ENCODE assay signal across 30 cellular contexts in the genomic region with DNA sequence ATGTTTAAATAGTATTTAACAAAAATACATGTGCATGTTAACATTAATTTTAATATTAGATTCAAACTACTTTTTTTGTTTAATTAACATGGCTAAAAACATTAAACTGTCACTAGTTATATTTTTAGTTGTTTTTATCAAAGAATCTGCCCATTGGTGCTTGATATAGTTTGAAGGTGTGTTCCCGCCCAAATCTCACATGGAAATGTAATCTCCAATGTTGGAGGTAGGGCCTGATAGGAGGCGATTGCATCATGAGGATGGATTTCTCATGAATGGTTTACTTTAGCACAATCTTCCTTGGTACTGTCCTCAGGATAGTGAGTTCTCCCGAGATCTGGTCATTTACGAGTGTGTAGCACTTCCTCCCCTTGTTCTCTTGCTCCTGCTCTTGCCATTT.
"Had no signal": no experiment of that assay in that cellular context is flagged by ENCODE, and none has a peak within 500 bp of the region (broad histone marks: within the 10 kb centered on the region; RNA-seq: fewer than 3 reads in every experiment).

No MANE protein-coding gene starts in this region.

- H3K27me3 ChIP-seq: ovary, spleen, suprapubic skin, testis, tibial artery, transverse colon, upper lobe of right lung, uterus had no signal

- DNase-seq: naive B cell; naive thymus-derived CD8-positive, alpha-beta T cell; nephron progenitor cell; occipital lobe; ovary; posterior cingulate gyrus; psoas muscle; right cardiac atrium; spleen; stimulated activated CD4-positive, alpha-beta T cell treated with anti-CD3 and anti-CD28 coated beads, Interleukin-12 subunit alpha, Interleukin-12 subunit beta, amount 100 ng/mL, for 4 hours; stimulated activated CD4-positive, alpha-beta T cell treated with anti-CD3 and anti-CD28 coated beads, Interleukin-1b, Interleukin-23, amount 100 ng/mL, for 48 hours; stimulated activated CD4-positive, alpha-beta T cell treated with anti-CD3 and anti-CD28 coated beads, Interleukin-4, amount 100 ng/mL, for 1 hour; stimulated activated CD4-positive, alpha-beta T cell treated with anti-CD3 and anti-CD28 coated beads, Interleukin-4, amount 100 ng/mL, for 4 hours; stimulated activated CD8-positive, alpha-beta memory T cell treated with anti-CD3 and anti-CD28 coated beads, Interleukin-4, amount 100 ng/mL, for 48 hours; stimulated activated naive CD4-positive, alpha-beta T cell; stimulated activated naive CD8-positive, alpha-beta T cell treated with anti-CD3 and anti-CD28 coated beads, Interleukin-15, amount 100 ng/mL, for 72 hours; stimulated activated naive CD8-positive, alpha-beta T cell treated with anti-CD3 and anti-CD28 coated beads, Interleukin-15, Interleukin-2, amounts not matched to agents 100 U/mL and 50 U/mL, for 24 hours; substantia nigra; testis; tibial artery; transverse colon; upper lobe of right lung; uterus had no signal

- H3K36me3 ChIP-seq: ovary, spleen, suprapubic skin, tibial artery, transverse colon, upper lobe of right lung, uterus had no signal

- H3K27ac ChIP-seq: ovary, parathyroid adenoma, psoas muscle, skin epidermis, spleen, suprapubic skin, testis, tibial artery, transverse colon, upper lobe of right lung, uterus had no signal

- H3K9ac ChIP-seq: parathyroid adenoma had no signal

- H2AFZ ChIP-seq: parathyroid adenoma had no signal

- ATAC-seq: naive thymus-derived CD8-positive, alpha-beta T cell; natural killer cell treated with Interleukin-12 subunit alpha and Interleukin-12 subunit beta and Interleukin-15 and Interleukin-18, amount 100 ng/mL, for 72 hours; psoas muscle; right cardiac atrium; sciatic nerve; stimulated activated memory B cell treated with anti-CD40 and anti-IgM and Interleukin-4, amounts not matched to agents 10 μg/mL and 1 μg/mL and 100 μg/mL, for 72 hours; stimulated activated naive CD8-positive, alpha-beta T cell treated with anti-CD3 and anti-CD28 coated beads, Interleukin-15, amount 100 ng/mL, for 72 hours; stimulated activated naive CD8-positive, alpha-beta T cell treated with anti-CD3 and anti-CD28 coated beads, Interleukin-15, Interleukin-2, amounts not matched to agents 100 U/mL and 50 U/mL, for 24 hours; upper lobe of right lung had no signal

- H3K4me2 ChIP-seq: smooth muscle cell had no signal

- H3K79me2 ChIP-seq: parathyroid adenoma had no signal

- H3K4me1 ChIP-seq: parathyroid adenoma, psoas muscle, spleen, suprapubic skin, testis, tibial artery, transverse colon, upper lobe of right lung, uterus had no signal

- H3K4me3 ChIP-seq: ovary, psoas muscle, skin epidermis, smooth muscle cell, spleen, suprapubic skin, testis, tibial artery, transverse colon, upper lobe of right lung, uterus had no signal

- H3K9me3 ChIP-seq: ovary, psoas muscle, suprapubic skin, testis, tibial artery, upper lobe of right lung, uterus had no signal
